1 cellular context compared by ENCODE assay signal in the genomic region with DNA sequence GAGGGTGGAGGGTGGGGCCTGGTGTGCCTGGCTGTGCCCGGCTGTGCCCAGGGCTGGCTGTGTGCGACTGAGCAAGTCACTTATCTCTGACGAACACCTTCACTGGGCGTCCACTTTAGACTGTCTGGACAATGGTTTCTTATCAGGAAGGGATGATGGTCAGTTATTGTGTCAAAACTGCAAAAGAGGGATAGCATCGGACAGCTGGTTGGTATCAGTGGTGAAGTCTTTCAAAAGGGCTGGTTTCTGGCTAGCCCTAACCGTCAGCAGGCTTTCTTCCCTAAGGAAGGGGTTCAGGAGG.
TF ChIP-seq lines count a peak whose summit lies in the region.

No MANE protein-coding gene starts in this region.

TF ChIP-seq in SK-N-SH treated with all-trans-retinoic acid at 6 μM for 48 hours, 23 proteins besides CTCF, POLR2A, EP300 and RAD21 (continued from another document):
- TF ChIP-seq, protein P1, sequence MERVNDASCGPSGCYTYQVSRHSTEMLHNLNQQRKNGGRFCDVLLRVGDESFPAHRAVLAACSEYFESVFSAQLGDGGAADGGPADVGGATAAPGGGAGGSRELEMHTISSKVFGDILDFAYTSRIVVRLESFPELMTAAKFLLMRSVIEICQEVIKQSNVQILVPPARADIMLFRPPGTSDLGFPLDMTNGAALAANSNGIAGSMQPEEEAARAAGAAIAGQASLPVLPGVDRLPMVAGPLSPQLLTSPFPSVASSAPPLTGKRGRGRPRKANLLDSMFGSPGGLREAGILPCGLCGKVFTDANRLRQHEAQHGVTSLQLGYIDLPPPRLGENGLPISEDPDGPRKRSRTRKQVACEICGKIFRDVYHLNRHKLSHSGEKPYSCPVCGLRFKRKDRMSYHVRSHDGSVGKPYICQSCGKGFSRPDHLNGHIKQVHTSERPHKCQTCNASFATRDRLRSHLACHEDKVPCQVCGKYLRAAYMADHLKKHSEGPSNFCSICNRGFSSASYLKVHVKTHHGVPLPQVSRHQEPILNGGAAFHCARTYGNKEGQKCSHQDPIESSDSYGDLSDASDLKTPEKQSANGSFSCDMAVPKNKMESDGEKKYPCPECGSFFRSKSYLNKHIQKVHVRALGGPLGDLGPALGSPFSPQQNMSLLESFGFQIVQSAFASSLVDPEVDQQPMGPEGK (CRISPR knock-in tag; IDR thresholded peaks at IDR 0.05; ENCODE audit: borderline replicate concordance), result no peak
- TF ChIP-seq ZNF565 (CRISPR knock-in tag; conservative IDR thresholded peaks at IDR 0.05; ENCODE audit: low read depth) (no peak), CSDC2 (CRISPR knock-in tag; IDR thresholded peaks at IDR 0.05) (no peak), TOX (CRISPR knock-in tag; IDR thresholded peaks at IDR 0.05; ENCODE audit: borderline replicate concordance) (no peak), ZC3H10 (CRISPR knock-in tag; IDR thresholded peaks at IDR 0.05) (no peak), ESRRG (CRISPR knock-in tag; IDR thresholded peaks at IDR 0.05) (no peak), ZNF8 (CRISPR knock-in tag; IDR thresholded peaks at IDR 0.05) (no peak), GLIS3 (CRISPR knock-in tag; IDR thresholded peaks at IDR 0.05) (no peak), ARNTL (CRISPR knock-in tag; IDR thresholded peaks at IDR 0.05; ENCODE audit: borderline replicate concordance, low read depth) (no peak), ZFP3 (CRISPR knock-in tag; IDR thresholded peaks at IDR 0.05) (no peak), BACH2 (CRISPR knock-in tag; IDR thresholded peaks at IDR 0.05; ENCODE audit: borderline replicate concordance) (no peak), OSR1 (CRISPR knock-in tag; IDR thresholded peaks at IDR 0.05) (no peak), ZNF70 (CRISPR knock-in tag; IDR thresholded peaks at IDR 0.05) (no peak), PPARA (CRISPR knock-in tag; IDR thresholded peaks at IDR 0.05; ENCODE audit: borderline replicate concordance) (no peak), ISL1 (CRISPR knock-in tag; IDR thresholded peaks at IDR 0.05) (no peak), RARB (CRISPR knock-in tag; IDR thresholded peaks at IDR 0.05) (no peak), TCF4 (CRISPR knock-in tag; IDR thresholded peaks at IDR 0.05; ENCODE audit: borderline replicate concordance) (no peak)
- TF ChIP-seq, protein P2, sequence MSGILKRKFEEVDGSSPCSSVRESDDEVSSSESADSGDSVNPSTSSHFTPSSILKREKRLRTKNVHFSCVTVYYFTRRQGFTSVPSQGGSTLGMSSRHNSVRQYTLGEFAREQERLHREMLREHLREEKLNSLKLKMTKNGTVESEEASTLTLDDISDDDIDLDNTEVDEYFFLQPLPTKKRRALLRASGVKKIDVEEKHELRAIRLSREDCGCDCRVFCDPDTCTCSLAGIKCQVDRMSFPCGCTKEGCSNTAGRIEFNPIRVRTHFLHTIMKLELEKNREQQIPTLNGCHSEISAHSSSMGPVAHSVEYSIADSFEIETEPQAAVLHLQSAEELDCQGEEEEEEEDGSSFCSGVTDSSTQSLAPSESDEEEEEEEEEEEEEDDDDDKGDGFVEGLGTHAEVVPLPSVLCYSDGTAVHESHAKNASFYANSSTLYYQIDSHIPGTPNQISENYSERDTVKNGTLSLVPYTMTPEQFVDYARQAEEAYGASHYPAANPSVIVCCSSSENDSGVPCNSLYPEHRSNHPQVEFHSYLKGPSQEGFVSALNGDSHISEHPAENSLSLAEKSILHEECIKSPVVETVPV (CRISPR knock-in tag; IDR thresholded peaks at IDR 0.05), result no peak
- TF ChIP-seq, protein P3, sequence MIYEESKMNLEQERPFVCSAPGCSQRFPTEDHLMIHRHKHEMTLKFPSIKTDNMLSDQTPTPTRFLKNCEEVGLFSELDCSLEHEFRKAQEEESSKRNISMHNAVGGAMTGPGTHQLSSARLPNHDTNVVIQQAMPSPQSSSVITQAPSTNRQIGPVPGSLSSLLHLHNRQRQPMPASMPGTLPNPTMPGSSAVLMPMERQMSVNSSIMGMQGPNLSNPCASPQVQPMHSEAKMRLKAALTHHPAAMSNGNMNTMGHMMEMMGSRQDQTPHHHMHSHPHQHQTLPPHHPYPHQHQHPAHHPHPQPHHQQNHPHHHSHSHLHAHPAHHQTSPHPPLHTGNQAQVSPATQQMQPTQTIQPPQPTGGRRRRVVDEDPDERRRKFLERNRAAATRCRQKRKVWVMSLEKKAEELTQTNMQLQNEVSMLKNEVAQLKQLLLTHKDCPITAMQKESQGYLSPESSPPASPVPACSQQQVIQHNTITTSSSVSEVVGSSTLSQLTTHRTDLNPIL (CRISPR knock-in tag; IDR thresholded peaks at IDR 0.05; ENCODE audit: low read depth), result no peak
TF ChIP-seq in SK-N-SH treated with all-trans-retinoic acid at 6 μM for 48 hours: peak in this region for 0.
